9 cellular contexts compared by ENCODE assay signal in the genomic region with DNA sequence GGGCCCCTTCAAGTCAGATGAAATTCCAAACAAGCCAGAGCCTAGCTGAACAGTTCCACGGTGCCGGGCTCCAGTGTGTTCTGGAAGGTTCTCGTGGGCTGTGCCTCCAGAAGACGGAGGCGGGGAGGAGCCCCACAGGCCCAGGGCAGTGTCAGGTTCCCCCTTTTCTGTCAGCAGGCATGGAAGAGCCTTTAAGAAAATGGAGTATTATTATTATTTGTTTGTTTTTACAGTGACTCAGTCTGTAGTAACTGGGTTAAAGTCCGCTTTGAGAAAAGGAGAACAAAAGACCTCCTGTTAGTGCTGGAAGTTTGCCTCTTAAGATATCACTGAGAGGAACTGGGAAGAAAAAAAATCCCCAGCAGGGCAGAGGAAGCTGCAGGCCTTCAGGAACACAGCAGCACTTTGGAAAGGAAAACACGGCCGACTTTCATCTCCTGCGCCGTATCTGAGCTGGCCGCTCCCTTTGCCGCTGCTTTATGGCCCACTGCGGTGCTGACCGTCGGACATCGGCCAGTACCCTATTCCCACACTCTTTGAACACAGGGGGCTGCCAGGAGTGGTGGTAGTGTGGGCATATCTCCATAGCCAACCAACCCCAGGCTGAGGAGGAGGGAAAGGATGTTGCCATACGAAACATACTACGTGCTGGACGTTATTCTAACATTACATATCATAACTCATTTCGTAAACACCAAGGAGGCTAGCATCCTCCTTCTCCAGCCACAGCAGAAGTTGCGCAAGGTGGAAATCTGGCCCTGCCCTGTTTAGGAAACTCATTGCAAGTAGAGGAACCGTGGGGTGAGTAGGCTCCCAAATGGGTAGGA.
DNase-seq lines count a peak whose midpoint lies in the region; ATAC-seq, FAIRE-seq and TF ChIP-seq lines count a peak whose summit lies in the region.
"Had no signal": no experiment of that assay in that cellular context is flagged by ENCODE, and none has a peak within 500 bp of the region (broad histone marks: within the 10 kb centered on the region; RNA-seq: fewer than 3 reads in every experiment).

No MANE protein-coding gene starts in this region.

- no peaks in the 10 kb centered on the region for H3K4me1 ChIP-seq in Karpas-422 (ENCODE audit: low read length)
- no peaks in the 10 kb centered on the region; the same call in 1 of the 2 replicates for H3K4me1 ChIP-seq in HAP-1

- no peak overlapping the region for H3K27ac Mint-ChIP-seq in activated naive CD4-positive, alpha-beta T cell treated with anti-CD3 and anti-CD28 coated beads, Interleukin-2, amount 10 ng/mL, durations not matched to agents 7 days and 5 days
- H3K27ac Mint-ChIP-seq: activated naive CD8-positive, alpha-beta T cell treated with anti-CD3 and anti-CD28 coated beads, Interleukin-2, amount 10 ng/mL, durations not matched to agents 7 days and 5 days had no signal

- H3K27ac ChIP-seq in adipose tissue (ENCODE audit: low read depth, low read length) (peak overlapping the region; percentile 36), Karpas-422 (ENCODE audit: low read length) (no peak overlapping the region)

- no peaks in the 10 kb centered on the region for H3K79me2 ChIP-seq in Karpas-422 (ENCODE audit: low read length)

- no peaks in the 10 kb centered on the region for H3K9me2 ChIP-seq in Karpas-422 (replicated peaks; ENCODE audit: insufficient read depth, low read length)

- no peak overlapping the region for H2AFZ ChIP-seq in Karpas-422 (ENCODE audit: low read length)

- H3K4me2 ChIP-seq in Karpas-422 (ENCODE audit: low read depth, low read length, poor library complexity, severe bottlenecking), result no peak overlapping the region

- CTCF ChIA-PET in activated naive CD4-positive, alpha-beta T cell treated with anti-CD3 and anti-CD28 coated beads, Interleukin-2, amount 10 ng/mL, durations not matched to agents 7 days and 5 days (lab: Charles Lee), result no interaction called here

- H3K9me3 ChIP-seq in Karpas-422 (ENCODE audit: low read length) (no peaks in the 10 kb centered on the region), HAP-1 (no peaks in the 10 kb centered on the region)

- 21 to 29% (median 22%) methylated on average over 22 of the region's 22 CpGs for WGBS in adipose tissue, 3 donors

- H3K36me3 ChIP-seq in Karpas-422 (ENCODE audit: insufficient read depth, low read length), result no peaks in the 10 kb centered on the region
- H3K36me3 ChIP-seq in HAP-1 (replicated peaks), result no peaks in the 10 kb centered on the region

- ATAC-seq in left cardiac atrium (peak; percentile 80 to 93), sciatic nerve (peak; percentile 90)

- intact Hi-C loops in left cardiac atrium (cut with DNase I), result no loop called here
- intact Hi-C loops in sciatic nerve (cut with DNase I), result no loop called here

- no peak overlapping the region for H3K9ac ChIP-seq in Karpas-422 (ENCODE audit: low read length)

- peak; percentile 43 for FAIRE-seq in H54 (lab: Jason Lieb, UNC)

- DNase-seq in H54 (ENCODE audit: insufficient read length, low spot score), result peak; percentile 73
- peak; percentile 81 for DNase-seq in left cardiac atrium
- DNase-seq in sciatic nerve (ENCODE audit: low spot score), result peak; percentile 85
- DNase-seq in NCI-H2171 (lab: John Stamatoyannopoulos, UW), result no peak
- no peak for DNase-seq in Karpas-422
- no peak for DNase-seq in HAP-1 (ENCODE audit: low spot score in 2 of 2)
- no peak for DNase-seq in activated naive CD4-positive, alpha-beta T cell treated with anti-CD3 and anti-CD28 coated beads, Interleukin-2, amount 10 ng/mL, durations not matched to agents 7 days and 5 days
- DNase-seq: activated naive CD8-positive, alpha-beta T cell treated with anti-CD3 and anti-CD28 coated beads, Interleukin-2, amount 10 ng/mL, durations not matched to agents 7 days and 5 days had no signal

- H3K4me3 ChIP-seq in Karpas-422 (ENCODE audit: low read length) (no peak overlapping the region), HAP-1 (no peak overlapping the region)

- in situ Hi-C loops in HAP-1 (cut with MboI; ENCODE audit: low sequenced_read_pairs), result no loop called here

- no peaks in the 10 kb centered on the region for H3K9me3 Mint-ChIP-seq in activated naive CD4-positive, alpha-beta T cell treated with anti-CD3 and anti-CD28 coated beads, Interleukin-2, amount 10 ng/mL, durations not matched to agents 7 days and 5 days

- TF ChIP-seq POLR2A in H54 (IDR thresholded peaks at IDR 0.05; ENCODE audit: low read depth, low read length), result no peak

- no peaks in the 10 kb centered on the region for H3K36me3 Mint-ChIP-seq in activated naive CD4-positive, alpha-beta T cell treated with anti-CD3 and anti-CD28 coated beads, Interleukin-2, amount 10 ng/mL, durations not matched to agents 7 days and 5 days
- H3K36me3 Mint-ChIP-seq: activated naive CD8-positive, alpha-beta T cell treated with anti-CD3 and anti-CD28 coated beads, Interleukin-2, amount 10 ng/mL, durations not matched to agents 7 days and 5 days had no signal

- H3K4me1 Mint-ChIP-seq in activated naive CD4-positive, alpha-beta T cell treated with anti-CD3 and anti-CD28 coated beads, Interleukin-2, amount 10 ng/mL, durations not matched to agents 7 days and 5 days, result peaks cover 7% of the 10 kb centered on the region

- H3K27me3 Mint-ChIP-seq in activated naive CD4-positive, alpha-beta T cell treated with anti-CD3 and anti-CD28 coated beads, Interleukin-2, amount 10 ng/mL, durations not matched to agents 7 days and 5 days, result peaks cover 4% of the 10 kb centered on the region
- H3K27me3 Mint-ChIP-seq: activated naive CD8-positive, alpha-beta T cell treated with anti-CD3 and anti-CD28 coated beads, Interleukin-2, amount 10 ng/mL, durations not matched to agents 7 days and 5 days had no signal

- no peaks in the 10 kb centered on the region; the same call in 1 of the 2 replicates for H4K20me1 ChIP-seq in Karpas-422 (ENCODE audit: insufficient read depth, low read depth, low read length)

- H3K27me3 ChIP-seq in Karpas-422 (ENCODE audit: low read length) (no peaks in the 10 kb centered on the region), HAP-1 (ENCODE audit: low read depth) (no peaks in the 10 kb centered on the region)

- no peak overlapping the region for H3K4me3 Mint-ChIP-seq in activated naive CD4-positive, alpha-beta T cell treated with anti-CD3 and anti-CD28 coated beads, Interleukin-2, amount 10 ng/mL, durations not matched to agents 7 days and 5 days
- H3K4me3 Mint-ChIP-seq: activated naive CD8-positive, alpha-beta T cell treated with anti-CD3 and anti-CD28 coated beads, Interleukin-2, amount 10 ng/mL, durations not matched to agents 7 days and 5 days had no signal

Comparison
In these comparisons a context has a peak if more than half of its experiments do, and no peak if none do; other contexts are left out.
1. DNase-seq: peak in H54 (single experiment), left cardiac atrium (single experiment) and sciatic nerve (single experiment); none in NCI-H2171 (single experiment), Karpas-422 (single experiment), HAP-1 (0 of 2) and activated naive CD4-positive, alpha-beta T cell treated with anti-CD3 and anti-CD28 coated beads, Interleukin-2, amount 10 ng/mL, durations not matched to agents 7 days and 5 days (single experiment).